In genomic region chr9:125558453-125559084, GRCh38 we compare ENCODE assay signal across 1 cellular context.
A peak's percentile ranks its signal among the peaks of the same experiment; 100 is the strongest.
TF ChIP-seq lines count a peak whose summit lies in the region.

No MANE protein-coding gene starts in this region.

TF ChIP-seq in GM12878, 131 proteins besides CTCF, POLR2A, EP300 and RAD21 (continued from another document and continues in another):
- no peak for TF ChIP-seq ZNF687 (IDR thresholded peaks at IDR 0.05)
- TF ChIP-seq ZNF274 (IDR thresholded peaks at IDR 0.05; ENCODE audit: insufficient read depth, insufficient read length), result no peak
- no peak for TF ChIP-seq SRF (IDR thresholded peaks at IDR 0.05; ENCODE audit: low read depth in 2 of 2, low read length in 2 of 2)
- no peak for TF ChIP-seq REST (IDR thresholded peaks at IDR 0.05; ENCODE audit: low read depth, low read length)
- TF ChIP-seq TARDBP (IDR thresholded peaks at IDR 0.05; ENCODE audit: borderline replicate concordance), result no peak
- TF ChIP-seq E4F1 (IDR thresholded peaks at IDR 0.05; ENCODE audit: borderline replicate concordance, partially characterized antibody), result no peak
- no peak for TF ChIP-seq FOXK2 (IDR thresholded peaks at IDR 0.05)
- TF ChIP-seq BHLHE40 (IDR thresholded peaks at IDR 0.05; ENCODE audit: borderline replicate concordance in 1 of 2, low read depth in 2 of 2, low read length in 1 of 2), result 0 out of 4 replicates have a peak, but pooled peaks of 1 of the 2 experiments have one; percentile 31
- TF ChIP-seq HDAC2 (IDR thresholded peaks at IDR 0.05), result no peak
- TF ChIP-seq TBL1XR1 (IDR thresholded peaks at IDR 0.05; ENCODE audit: low read depth, low read length), result no peak
- no peak for TF ChIP-seq SMAD5 (IDR thresholded peaks at IDR 0.05; ENCODE audit: low read depth)
- TF ChIP-seq ZZZ3 (IDR thresholded peaks at IDR 0.05; ENCODE audit: control insufficient read depth, insufficient read length, low read depth), result no peak
- TF ChIP-seq STAT1 (conservative IDR thresholded peaks at IDR 0.05), result no peak
- no peak for TF ChIP-seq CUX1 (IDR thresholded peaks at IDR 0.05; ENCODE audit: insufficient replicate concordance, low read depth, low read length)
- TF ChIP-seq RUNX3 (IDR thresholded peaks at IDR 0.05; ENCODE audit: low read length), result peak; percentile 11; the same call in 1 of the 2 replicates
- TF ChIP-seq KDM1A (IDR thresholded peaks at IDR 0.05; ENCODE audit: borderline replicate concordance), result no peak
- no peak for TF ChIP-seq NBN (IDR thresholded peaks at IDR 0.05)
- no peak for TF ChIP-seq NRF1 (conservative IDR thresholded peaks at IDR 0.05; ENCODE audit: low read depth, low read length)
- no peak for TF ChIP-seq ZNF592 (IDR thresholded peaks at IDR 0.05)
- TF ChIP-seq ESRRA (IDR thresholded peaks at IDR 0.05; ENCODE audit: low read length), result no peak
- no peak for TF ChIP-seq ZNF622 (IDR thresholded peaks at IDR 0.05)
- no peak for TF ChIP-seq JUNB (IDR thresholded peaks at IDR 0.05)
- no peak for TF ChIP-seq USF2 (IDR thresholded peaks at IDR 0.05; ENCODE audit: borderline replicate concordance, low read depth, low read length)
- no peak for TF ChIP-seq IRF5 (IDR thresholded peaks at IDR 0.05; ENCODE audit: borderline replicate concordance)
- TF ChIP-seq CHD4 (IDR thresholded peaks at IDR 0.05), result no peak
- TF ChIP-seq CHD2 (IDR thresholded peaks at IDR 0.05; ENCODE audit: borderline replicate concordance, low read depth, low read length), result no peak
- TF ChIP-seq ZNF217 (IDR thresholded peaks at IDR 0.05), result no peak
- TF ChIP-seq ZNF207 (IDR thresholded peaks at IDR 0.05; ENCODE audit: borderline replicate concordance), result no peak
- TF ChIP-seq ZBTB33 (IDR thresholded peaks at IDR 0.05), result no peak
- no peak for TF ChIP-seq RAD51 (IDR thresholded peaks at IDR 0.05)
- TF ChIP-seq EED (IDR thresholded peaks at IDR 0.05; ENCODE audit: low read depth), result no peak
- TF ChIP-seq FOS (IDR thresholded peaks at IDR 0.05; ENCODE audit: borderline replicate concordance, extremely low read depth, insufficient read length), result no peak
- TF ChIP-seq FOXM1 (IDR thresholded peaks at IDR 0.05; ENCODE audit: low read depth, low read length), result 0 out of 2 replicates have a peak, but pooled peaks have one; percentile 22
- TF ChIP-seq BACH1 (IDR thresholded peaks at IDR 0.05; ENCODE audit: borderline replicate concordance), result no peak
